ENCODE assay signal across 9 cellular contexts in genomic region chr18:75161629-75162028, GRCh38. TPM values are rescaled to one million over a fixed set of nuclear protein-coding genes. Genes with fewer than 3 reads are reported as not detected.
DNase-seq lines count a peak whose midpoint lies in the region; ATAC-seq and TF ChIP-seq lines count a peak whose summit lies in the region.
"Had no signal": no experiment of that assay in that cellular context is flagged by ENCODE, and none has a peak within 500 bp of the region (broad histone marks: within the 10 kb centered on the region; RNA-seq: fewer than 3 reads in every experiment).

No MANE protein-coding gene starts in this region.

- no TSS peak for BruUV-seq in PC-3 (replicated peaks; lab: Mats Ljungman, UMichigan)
- no TSS peak for BruUV-seq in MCF 10A (replicated peaks; lab: Mats Ljungman, UMichigan)

- ATAC-seq in HG03103 (IDR thresholded peaks at IDR 0.05; ENCODE audit: low read depth, unreplicated experiment), result peak; percentile 46
- peak; percentile 46; the same call in 1 of the 2 replicates for ATAC-seq in PC-3
- no peak for ATAC-seq in GM19452 (IDR thresholded peaks at IDR 0.05; ENCODE audit: unreplicated experiment)

- H3F3A ChIP-seq in PC-3 (ENCODE audit: low read length, unreplicated experiment), result no peaks in the 10 kb centered on the region

- H3K4me3 Mint-ChIP-seq in MCF 10A (ENCODE audit: unreplicated experiment), result no peak overlapping the region
- H3K4me3 Mint-ChIP-seq: nephron had no signal

- in situ Hi-C loops in G401 (cut with HindIII; ENCODE audit: low sequenced_read_pairs), result no loop called here

- H3K27ac Mint-ChIP-seq in MCF 10A (ENCODE audit: low read depth, unreplicated experiment), result no peak overlapping the region
- H3K27ac Mint-ChIP-seq: nephron had no signal

- H3K36me3 Mint-ChIP-seq in MCF 10A (ENCODE audit: insufficient read depth, unreplicated experiment), result no peaks in the 10 kb centered on the region

- 0 out of 2 replicates have a peak, but pooled peaks cover 15% of the 10 kb centered on the region for H3K27me3 ChIP-seq in PC-3 (ENCODE audit: low read length)
- H3K27me3 ChIP-seq in muscle layer of duodenum (ENCODE audit: low read depth, low read length), result no peaks in the 10 kb centered on the region

- H2AFZ ChIP-seq in PC-3 (ENCODE audit: low read length), result no peak overlapping the region

- H3K27me3 Mint-ChIP-seq in MCF 10A (ENCODE audit: insufficient read depth, unreplicated experiment), result peaks cover 21% of the 10 kb centered on the region

- H3K4me3 ChIP-seq in PC-3 (ENCODE audit: low read length), result peak overlapping the region; percentile 47
- peak overlapping the region; percentile 61 to 71 for H3K4me3 ChIP-seq in muscle layer of duodenum (ENCODE audit: low read depth in 1 of 2, low read length in 2 of 2)

- H3K4me1 Mint-ChIP-seq in MCF 10A (ENCODE audit: insufficient read depth, unreplicated experiment), result no peaks in the 10 kb centered on the region

- POLR2A ChIA-PET in PC-3 (lab: Charles Lee; ENCODE audit: unreplicated experiment) (no interaction called here), MCF 10A (lab: Yijun Ruan, JAX) (no interaction called here)

- H3K9me3 Mint-ChIP-seq in MCF 10A (ENCODE audit: unreplicated experiment), result no peaks in the 10 kb centered on the region

- H4K20me1 ChIP-seq in PC-3 (ENCODE audit: low read length), result no peaks in the 10 kb centered on the region

- CTCF ChIA-PET in PC-3 (lab: Charles Lee), result no interaction called here
- CTCF ChIA-PET in MCF 10A (lab: Yijun Ruan, JAX), result interaction anchor here (1.2 kb wide), 1 partner anchor 265 kb away, joined by 3 read pairs; no protein-coding TSS in a partner anchor

- no peaks in the 10 kb centered on the region for H3K79me2 ChIP-seq in PC-3 (ENCODE audit: low read length)

- DNase-seq in G401 (ENCODE audit: low spot score) (peak; percentile 61), PC-3 (no peak), MCF 10A (ENCODE audit: unreplicated experiment) (peak; percentile 15), NCI-H1930 (lab: John Stamatoyannopoulos, UW) (no peak), OCI-M2 (lab: John Stamatoyannopoulos, UW; ENCODE audit: unreplicated experiment) (no peak)

- no peak for TF ChIP-seq CTCF in PC-3 (conservative IDR thresholded peaks at IDR 0.05; ENCODE audit: low read depth, low read length)
- no peak for TF ChIP-seq CTCF in MCF 10A (IDR thresholded peaks at IDR 0.05; ENCODE audit: unreplicated experiment)

- H3K27ac ChIP-seq in PC-3 (ENCODE audit: low read length) (no peak overlapping the region), muscle layer of duodenum (ENCODE audit: low read length) (no peak overlapping the region)

- H3K9me2 ChIP-seq in PC-3 (replicated peaks; ENCODE audit: low read length), result no peaks in the 10 kb centered on the region

- no peaks in the 10 kb centered on the region for H3K36me3 ChIP-seq in PC-3 (ENCODE audit: low read depth, low read length)
- H3K36me3 ChIP-seq in muscle layer of duodenum (ENCODE audit: control insufficient read depth in 1 of 2, insufficient read depth in 2 of 2, low read length in 2 of 2), result no peaks in the 10 kb centered on the region

- H3K4me1 ChIP-seq in PC-3 (ENCODE audit: insufficient read depth, low read length) (no peaks in the 10 kb centered on the region), muscle layer of duodenum (ENCODE audit: control insufficient read depth in 1 of 2, insufficient read depth in 2 of 2, low read length in 2 of 2) (peaks cover 5 to 11% of the 10 kb centered on the region in 2 donors)

- no peaks in the 10 kb centered on the region for H3K9me3 ChIP-seq in PC-3 (ENCODE audit: low read length)
- peaks cover 0 to 3% of the 10 kb centered on the region in 2 donors for H3K9me3 ChIP-seq in muscle layer of duodenum (ENCODE audit: control insufficient read depth in 1 of 2, low read length in 2 of 2)

- H3K4me2 ChIP-seq in PC-3 (ENCODE audit: low read length), result peak overlapping the region; percentile 55

- H3K9ac ChIP-seq in PC-3 (ENCODE audit: low read length), result no peak overlapping the region

- intact Hi-C loops in PC-3 (cut with micrococcal nuclease) (no loop called here), MCF 10A (cut with micrococcal nuclease) (loop anchor here (2.0 kb wide), 1 partner anchor 509 kb away; no protein-coding TSS in a partner anchor)

RNA-seq across cellular contexts. Expression of gene PTGR3, which starts 47.3 kb away (rescaled TPM):
- total RNA-seq in G401 (2014; rRNA removed; shearing (Covaris generic)), result 1.2 and 2.0 TPM in 2 replicates
- 8.2 and 8.3 TPM in 2 replicates for total RNA-seq in PC-3 (2014; rRNA removed)
- total RNA-seq in MCF 10A (2022), result 19.8 and 20.6 TPM in 2 replicates

RNA-seq across cellular contexts. Expression of gene TSHZ1, which starts 49.0 kb away (rescaled TPM):
- 0.03 and 0.31 TPM in 2 replicates for total RNA-seq in G401 (2014; rRNA removed; shearing (Covaris generic))
- total RNA-seq in PC-3 (2014; rRNA removed), result 5.6 and 7.5 TPM in 2 replicates
- 9.7 and 11.7 TPM in 2 replicates for total RNA-seq in MCF 10A (2022)

Comparison
In these comparisons a context has a peak if more than half of its experiments do, and no peak if none do; other contexts are left out.
1. DNase-seq: peak in G401 (single experiment) and MCF 10A (single experiment); none in PC-3 (single experiment), NCI-H1930 (0 of 2) and OCI-M2 (single experiment).